ENCODE assay signal across 15 cellular contexts in genomic region chr15:99401971-99402732, GRCh38.
DNase-seq lines count a peak whose midpoint lies in the region; ATAC-seq and TF ChIP-seq lines count a peak whose summit lies in the region.
"Had no signal": no experiment of that assay in that cellular context is flagged by ENCODE, and none has a peak within 500 bp of the region (broad histone marks: within the 10 kb centered on the region; RNA-seq: fewer than 3 reads in every experiment).

No MANE protein-coding gene starts in this region.

- H3K9me3 Mint-ChIP-seq in CD4-positive, alpha-beta memory T cell, result no peaks in the 10 kb centered on the region
- H3K9me3 Mint-ChIP-seq: activated T-helper 1 cell treated with anti-CD3 and anti-CD28 coated beads, Interleukin-12 subunit alpha, Interleukin-12 subunit beta, Interleukin-2, Interleukin-4 antibody, amounts not matched to agents 30 ng/mL and 10 ng/mL and 1 ng/mL, durations not matched to agents 14 hours and 24 hours and 36 hours; effector memory CD8-positive, alpha-beta T cell; T-helper 2 cell treated with Interferon-gamma antibody and Interleukin-4, amounts not matched to agents 5 μg/mL and 100 μg/mL, for 36 hours had no signal

- no peaks in the 10 kb centered on the region for H3K36me3 ChIP-seq in heart right ventricle
- no peaks in the 10 kb centered on the region for H3K36me3 ChIP-seq in CD4-positive, alpha-beta memory T cell (ENCODE audit: insufficient read depth, low read length)

- no peak overlapping the region for H3K27ac Mint-ChIP-seq in CD4-positive, alpha-beta memory T cell
- H3K27ac Mint-ChIP-seq: activated T-helper 1 cell treated with anti-CD3 and anti-CD28 coated beads, Interleukin-12 subunit alpha, Interleukin-12 subunit beta, Interleukin-2, Interleukin-4 antibody, amounts not matched to agents 30 ng/mL and 10 ng/mL and 1 ng/mL, durations not matched to agents 14 hours and 24 hours and 36 hours; effector memory CD8-positive, alpha-beta T cell; T-helper 2 cell treated with Interferon-gamma antibody and Interleukin-4, amounts not matched to agents 5 μg/mL and 100 μg/mL, for 36 hours had no signal

- H3K4me1 Mint-ChIP-seq in CD4-positive, alpha-beta memory T cell, result no peaks in the 10 kb centered on the region

- DNase-seq in Right ventricle myocardium superior (no peak), cardiac septum (ENCODE audit: low spot score) (no peak), heart right ventricle (no peak), myocyte (ENCODE audit: low read depth) (peak; percentile 30), NCI-H748 (lab: John Stamatoyannopoulos, UW; ENCODE audit: unreplicated experiment) (no peak), HCEC 1CT (no peak)
- DNase-seq in CD4-positive, alpha-beta memory T cell, result no peak
- DNase-seq: activated CD4-positive, alpha-beta T cell treated with anti-CD3 and anti-CD28 coated beads, Interleukin-2, amount 50 U/mL, for 1 hour; body of pancreas; effector memory CD8-positive, alpha-beta T cell; NCI-H1436; NCI-H510A treated with DMSO at 0.1 percent for 48 hours had no signal

- no peaks in the 10 kb centered on the region for H3K36me3 Mint-ChIP-seq in CD4-positive, alpha-beta memory T cell

- H3K27me3 Mint-ChIP-seq in CD4-positive, alpha-beta memory T cell, result peaks cover 3 to 9% of the 10 kb centered on the region in 2 donors

- POLR2A ChIA-PET in CD4-positive, alpha-beta memory T cell (lab: Charles Lee; ENCODE audit: partially characterized antibody), result no interaction called here

- WGBS in heart right ventricle, 2 donors, result 63 to 65% methylated on average over 13 of the region's 13 CpGs

- CTCF ChIA-PET in CD4-positive, alpha-beta memory T cell (lab: Charles Lee; ENCODE audit: partially characterized antibody), result no interaction called here

- no peak overlapping the region for H3K4me3 Mint-ChIP-seq in CD4-positive, alpha-beta memory T cell
- H3K4me3 Mint-ChIP-seq: activated T-helper 1 cell treated with anti-CD3 and anti-CD28 coated beads, Interleukin-12 subunit alpha, Interleukin-12 subunit beta, Interleukin-2, Interleukin-4 antibody, amounts not matched to agents 30 ng/mL and 10 ng/mL and 1 ng/mL, durations not matched to agents 14 hours and 24 hours and 36 hours; effector memory CD8-positive, alpha-beta T cell; T-helper 2 cell treated with Interferon-gamma antibody and Interleukin-4, amounts not matched to agents 5 μg/mL and 100 μg/mL, for 36 hours had no signal

- H3K27ac ChIP-seq in heart right ventricle, result peak overlapping the region in 7 of 10 donors; percentile 41 to 78 (median 45)
- H3K27ac ChIP-seq in CD4-positive, alpha-beta memory T cell (ENCODE audit: low read depth, low read length), result no peak overlapping the region
- H3K27ac ChIP-seq: body of pancreas had no signal

- peaks cover 0 to 17% (median 13%) of the 10 kb centered on the region in 9 donors for H3K4me1 ChIP-seq in heart right ventricle
- H3K4me1 ChIP-seq in CD4-positive, alpha-beta memory T cell (ENCODE audit: insufficient read depth, low read length), result no peaks in the 10 kb centered on the region

- H3K4me3 ChIP-seq in heart right ventricle, result no peak overlapping the region
- no peak overlapping the region for H3K4me3 ChIP-seq in CD4-positive, alpha-beta memory T cell (ENCODE audit: low read length in 2 of 2)
- H3K4me3 ChIP-seq: body of pancreas had no signal

- no peaks in the 10 kb centered on the region for H3K9me3 ChIP-seq in heart right ventricle
- H3K9me3 ChIP-seq in CD4-positive, alpha-beta memory T cell (ENCODE audit: control insufficient read depth in 1 of 2, low read length in 2 of 2), result no peaks in the 10 kb centered on the region
- H3K9me3 ChIP-seq: body of pancreas had no signal

- ATAC-seq in Right ventricle myocardium superior (ENCODE audit: poor library complexity), result peak; percentile 40
- ATAC-seq in heart right ventricle, result peak in 2 of 8 donors; percentile 23 to 44
- no peak for ATAC-seq in HG03432 (IDR thresholded peaks at IDR 0.05; ENCODE audit: unreplicated experiment)
- ATAC-seq: body of pancreas; effector memory CD8-positive, alpha-beta T cell had no signal

- no peaks in the 10 kb centered on the region for H3K27me3 ChIP-seq in heart right ventricle
- H3K27me3 ChIP-seq in CD4-positive, alpha-beta memory T cell (ENCODE audit: insufficient read depth, low read length), result no peaks in the 10 kb centered on the region
- H3K27me3 ChIP-seq: body of pancreas had no signal

- intact Hi-C loops in Right ventricle myocardium superior (cut with DNase I) (no loop called here), cardiac septum (cut with DNase I) (loop anchor here (10.0 kb wide), 1 partner anchor 163 kb away; the partner anchor contains the start of gene MEF2A), heart right ventricle (cut with DNase I) (loop anchor here in 6 of 10 donors (5.0 to 10.0 kb wide), 4 partner anchors 117 to 305 kb away; partner anchors contain the start of gene MEF2A (in 3 of the 6))
- intact Hi-C loops in CD4-positive, alpha-beta memory T cell (cut with micrococcal nuclease), result no loop called here

- TF ChIP-seq CTCF in heart right ventricle (IDR thresholded peaks at IDR 0.05), result no peak

Comparison
In these comparisons a context has a peak if more than half of its experiments do, and no peak if none do; other contexts are left out.
1. intact Hi-C loops: an anchor here in cardiac septum (10.0 kb wide) and heart right ventricle (5.0 to 10.0 kb wide); none called in Right ventricle myocardium superior and CD4-positive, alpha-beta memory T cell.